In genomic region chr22:50627914-50628542, GRCh38 we compare ENCODE assay signal across 8 cellular contexts. TPM values are rescaled to one million over a fixed set of nuclear protein-coding genes. Genes with fewer than 3 reads are reported as not detected.
DNase-seq lines count a peak whose midpoint lies in the region; ATAC-seq and TF ChIP-seq lines count a peak whose summit lies in the region.

TSS of gene ARSA (minus strand) at chr22:50628152. CDS start at chr22:50627779, 373 bp downstream.

- H3K4me1 ChIP-seq in HUES64 (ENCODE audit: insufficient read depth, low read length) (0 out of 2 replicates have a peak, but pooled peaks cover 4% of the 10 kb centered on the region), neuron (ENCODE audit: insufficient read depth, low read length) (peaks cover 27% of the 10 kb centered on the region), subcutaneous abdominal adipose tissue (ENCODE audit: control insufficient read depth in 5 of 5, insufficient read depth in 5 of 5, low read length in 5 of 5) (peaks cover 4 to 39% (median 26%) of the 10 kb centered on the region in 5 donors)

- no peaks in the 10 kb centered on the region for H3K9me3 Mint-ChIP-seq in Calu3 (ENCODE audit: low read depth, unreplicated experiment)

- TF ChIP-seq CTCF in Calu3 (IDR thresholded peaks at IDR 0.05; ENCODE audit: unreplicated experiment), result peak; percentile 26

- DNase-seq in Calu3 (peak; percentile 71), activated gamma-delta T cell (lab: John Stamatoyannopoulos, UW) (peak; percentile 71), foreskin melanocyte (peak; percentile 63)

- CTCF ChIA-PET in Calu3 (lab: Charles Lee), result interaction anchor here (0.6 to 1.1 kb wide), 3 partner anchors 65 to 83 kb away, joined by 3 to 4 read pairs (median 3); partner anchors contain the start of gene SYCE3

- no peaks in the 10 kb centered on the region for H3K27me3 Mint-ChIP-seq in Calu3 (ENCODE audit: unreplicated experiment)

- peak; percentile 85 for TF ChIP-seq POLR2A in Raji (IDR thresholded peaks at IDR 0.05; ENCODE audit: insufficient read depth, low read depth, low read length)

- intact Hi-C loops in Calu3 (cut with micrococcal nuclease; ENCODE audit: unreplicated experiment), result no loop called here

- H3K4me1 Mint-ChIP-seq in Calu3 (ENCODE audit: low read depth, unreplicated experiment), result peaks cover 27% of the 10 kb centered on the region

- ATAC-seq in GM21360 (IDR thresholded peaks at IDR 0.05; ENCODE audit: unreplicated experiment), result peak; percentile 68

- WGBS in HUES64, result under 1% methylated on average over 70 of the region's 70 CpGs

- H3K4me3 Mint-ChIP-seq in Calu3 (ENCODE audit: low read depth, unreplicated experiment), result peak within 1 kb of the TSS; percentile 80

- no peaks in the 10 kb centered on the region for H3K9me3 ChIP-seq in HUES64 (ENCODE audit: insufficient read depth, low read depth, low read length)
- H3K9me3 ChIP-seq in neuron (ENCODE audit: low read length), result no peaks in the 10 kb centered on the region
- no peaks in the 10 kb centered on the region for H3K9me3 ChIP-seq in subcutaneous abdominal adipose tissue (ENCODE audit: control insufficient read depth in 5 of 5, low read length in 5 of 5)

- H3K27me3 ChIP-seq in HUES64 (ENCODE audit: insufficient read depth, low read length) (peaks cover 8% of the 10 kb centered on the region), neuron (ENCODE audit: insufficient read depth, low read length) (no peaks in the 10 kb centered on the region), subcutaneous abdominal adipose tissue (ENCODE audit: control insufficient read depth in 5 of 5, insufficient read depth in 4 of 5, low read length in 5 of 5) (no peaks in the 10 kb centered on the region)

- no TSS peak for BruUV-seq in Calu3 (replicated peaks; lab: Mats Ljungman, UMichigan)

- H3K36me3 ChIP-seq in HUES64 (ENCODE audit: insufficient read depth, low read length) (no peaks in the 10 kb centered on the region), neuron (ENCODE audit: insufficient read depth, low read length) (no peaks in the 10 kb centered on the region), subcutaneous abdominal adipose tissue (ENCODE audit: control insufficient read depth in 5 of 5, insufficient read depth in 5 of 5, low read length in 5 of 5) (peaks cover 0 to 21% (median 6%) of the 10 kb centered on the region in 5 donors)

- no peak within 1 kb of the TSS for H3K27ac ChIP-seq in HUES64 (ENCODE audit: low read depth, low read length)
- H3K27ac ChIP-seq in subcutaneous abdominal adipose tissue (ENCODE audit: low read depth, low read length), result peak within 1 kb of the TSS; percentile 75

- H2AFZ ChIP-seq in neuron (ENCODE audit: low read depth, low read length), result peak within 1 kb of the TSS; percentile 68

- H3K36me3 Mint-ChIP-seq in Calu3 (ENCODE audit: insufficient read depth, unreplicated experiment), result peaks cover 23% of the 10 kb centered on the region

- H3K4me3 ChIP-seq in HUES64 (ENCODE audit: low read length) (peak within 1 kb of the TSS; percentile 81), neuron (ENCODE audit: low read length) (peak within 1 kb of the TSS; percentile 56), subcutaneous abdominal adipose tissue (ENCODE audit: low read depth in 1 of 5, low read length in 5 of 5) (peak within 1 kb of the TSS; percentile 74 to 96 (median 93))

- peak within 1 kb of the TSS; percentile 42 for H3K27ac Mint-ChIP-seq in Calu3 (ENCODE audit: unreplicated experiment)

- peak within 1 kb of the TSS; percentile 68 for H3K9ac ChIP-seq in HUES64 (ENCODE audit: low read depth, low read length)
- peak within 1 kb of the TSS; percentile 84 to 96 (median 93) for H3K9ac ChIP-seq in subcutaneous abdominal adipose tissue (ENCODE audit: low read length in 5 of 5)

RNA-seq across cellular contexts. Expression of gene ARSA, which starts in this region (rescaled TPM):
- total RNA-seq in Calu3 (2022), result 39.4 and 40.2 TPM in 2 replicates
- 7.8 TPM for polyA plus RNA-seq in HUES64 (2013, experiment 1 of 2)
- polyA plus RNA-seq in HUES64 (2013, experiment 2 of 2), result 10.2 TPM
